In genomic region chr18:22933206-22933957, GRCh38 we compare ENCODE assay signal across 8 cellular contexts. TPM values are rescaled to one million over a fixed set of nuclear protein-coding genes. Genes with fewer than 3 reads are reported as not detected.
DNase-seq lines count a peak whose midpoint lies in the region; ATAC-seq and TF ChIP-seq lines count a peak whose summit lies in the region.

RBBP8 (plus strand) TSS chr18:22933328; CDS start chr18:22936852, 3,524 bp downstream.

- ATAC-seq in GM21515 (IDR thresholded peaks at IDR 0.05; ENCODE audit: unreplicated experiment) (peak; percentile 80), PC-3 (peak; percentile 85)

- H3K4me1 ChIP-seq in PC-3 (ENCODE audit: insufficient read depth, low read length): peaks cover 9% of the 10 kb centered on the region

- H3K27ac ChIP-seq in PC-3 (ENCODE audit: low read length) (peak within 1 kb of the TSS; percentile 83), epithelial cell of prostate (peak within 1 kb of the TSS; percentile 87)

- no peaks in the 10 kb centered on the region for H3K27me3 ChIP-seq in PC-3 (ENCODE audit: low read length)

- CTCF ChIA-PET in PC-3 (lab: Charles Lee): interaction anchor here (0.6 to 1.0 kb wide), 4 partner anchors 45 to 222 kb away, joined by 3 to 6 read pairs (median 3); no protein-coding TSS in a partner anchor

- no peaks in the 10 kb centered on the region for H3K9me3 ChIP-seq in PC-3 (ENCODE audit: low read length)

- H3K9me2 ChIP-seq in PC-3 (replicated peaks; ENCODE audit: low read length): no peaks in the 10 kb centered on the region

- DNase-seq in DMS 273 (lab: John Stamatoyannopoulos, UW; ENCODE audit: unreplicated experiment) (peak; percentile 96), HuH-7 (ENCODE audit: low spot score) (peak; percentile 69), PC-3 (peak; percentile 83), activated T-cell treated with anti-CD3 and anti-CD28 coated beads for 48 hours (ENCODE audit: low read depth) (peak; percentile 84), epithelial cell of prostate (ENCODE audit: low read depth, low spot score) (no peak), mucosa of gallbladder (ENCODE audit: low spot score) (peak; percentile 82)
- DNase-seq in stimulated activated CD8-positive, alpha-beta memory T cell treated with anti-CD3 and anti-CD28 coated beads, Interleukin-4, amount 100 ng/mL, for 4 hours (ENCODE audit: low read depth in 2 of 2, low spot score in 1 of 2): peak; percentile 63

- peaks cover 10% of the 10 kb centered on the region; the same call in 1 of the 2 replicates for H3K36me3 ChIP-seq in PC-3 (ENCODE audit: low read depth, low read length)

- H4K20me1 ChIP-seq in PC-3 (ENCODE audit: low read length): no peaks in the 10 kb centered on the region

- peak within 1 kb of the TSS; percentile 86 for H3K4me2 ChIP-seq in PC-3 (ENCODE audit: low read length)

- H3K79me2 ChIP-seq in PC-3 (ENCODE audit: low read length): peaks cover 31% of the 10 kb centered on the region

- no peaks in the 10 kb centered on the region for H3F3A ChIP-seq in PC-3 (ENCODE audit: low read length, unreplicated experiment)

- no TSS peak for BruUV-seq in PC-3 (replicated peaks; lab: Mats Ljungman, UMichigan)

- TF ChIP-seq CTCF in PC-3 (conservative IDR thresholded peaks at IDR 0.05; ENCODE audit: low read depth, low read length): no peak

- peak within 1 kb of the TSS; percentile 77 for H3K4me3 ChIP-seq in PC-3 (ENCODE audit: low read length)

- peak within 1 kb of the TSS; percentile 84 for H2AFZ ChIP-seq in PC-3 (ENCODE audit: low read length)

- peak within 1 kb of the TSS; percentile 99 for H3K9ac ChIP-seq in PC-3 (ENCODE audit: low read length)

- intact Hi-C loops in PC-3 (cut with micrococcal nuclease): loop anchor here (1.0 to 5.0 kb wide), 2 partner anchors 45 to 106 kb away; no protein-coding TSS in a partner anchor

- POLR2A ChIA-PET in PC-3 (lab: Charles Lee; ENCODE audit: unreplicated experiment): interaction anchor here (0.6 to 0.7 kb wide), 4 partner anchors 107 to 1139 kb away, joined by 3 to 8 read pairs (median 5); no protein-coding TSS in a partner anchor

RNA-seq across cellular contexts. Expression of gene RBBP8, which starts in this region (rescaled TPM):
- total RNA-seq in PC-3 (2014; rRNA removed) (31.9 and 41.1 TPM in 2 replicates), mucosa of gallbladder (30.5 TPM)
